Comparison of ENCODE assay signal across 14 cellular contexts in genomic region chr15:47932829-47933696, GRCh38.
DNase-seq lines count a peak whose midpoint lies in the region; ATAC-seq, FAIRE-seq and TF ChIP-seq lines count a peak whose summit lies in the region.
"Had no signal": no experiment of that assay in that cellular context is flagged by ENCODE, and none has a peak within 500 bp of the region (broad histone marks: within the 10 kb centered on the region; RNA-seq: fewer than 3 reads in every experiment).

No MANE protein-coding gene starts in this region.

- intact Hi-C loops in psoas muscle (cut with DNase I), result no loop called here

- H2AFZ ChIP-seq in osteoblast (ENCODE audit: low read length), result no peak overlapping the region

- 57 to 63% (median 58%) methylated on average over 6 of the region's 6 CpGs for WGBS in psoas muscle, 3 donors

- peaks cover 0 to 4% (median 0%) of the 10 kb centered on the region in 5 donors for H3K9me3 Mint-ChIP-seq in CD8-positive, alpha-beta memory T cell
- H3K9me3 Mint-ChIP-seq: H9 had no signal

- no peak overlapping the region for H3K4me3 Mint-ChIP-seq in CD8-positive, alpha-beta memory T cell
- H3K4me3 Mint-ChIP-seq: CD4-positive, alpha-beta memory T cell; H9 had no signal

- no peak for FAIRE-seq in bronchial epithelial cell (lab: Jason Lieb, UNC)
- FAIRE-seq: GM12878 had no signal

- H3K27ac ChIP-seq in foreskin keratinocyte (no peak overlapping the region), osteoblast (ENCODE audit: low read depth, low read length) (no peak overlapping the region), psoas muscle (no peak overlapping the region)
- no peak overlapping the region for H3K27ac ChIP-seq in CD8-positive, alpha-beta memory T cell (ENCODE audit: low read depth, low read length)
- H3K27ac ChIP-seq: C4-2B had no signal

- no peak overlapping the region for H3K27ac Mint-ChIP-seq in CD8-positive, alpha-beta memory T cell
- H3K27ac Mint-ChIP-seq: CD4-positive, alpha-beta memory T cell; H9 had no signal

- H3K4me2 ChIP-seq in osteoblast (ENCODE audit: insufficient read depth, low read length), result no peak overlapping the region

- TF ChIP-seq CTCF in bronchial epithelial cell (IDR thresholded peaks at IDR 0.05; ENCODE audit: insufficient read depth, low read length, severe bottlenecking) (no peak), foreskin keratinocyte (conservative IDR thresholded peaks at IDR 0.05) (no peak), osteoblast (IDR thresholded peaks at IDR 0.05; ENCODE audit: extremely low read depth, low read depth, low read length) (no peak), psoas muscle (IDR thresholded peaks at IDR 0.05) (no peak)

- CTCF ChIA-PET in CD8-positive, alpha-beta memory T cell (lab: Charles Lee), result no interaction called here

- ATAC-seq in foreskin keratinocyte (no peak), psoas muscle (no peak)
- ATAC-seq: GM12878 had no signal

- H3K36me3 ChIP-seq in bronchial epithelial cell (ENCODE audit: control insufficient read depth, insufficient read depth, low read length) (no peaks in the 10 kb centered on the region), osteoblast (ENCODE audit: insufficient read depth, low read length) (no peaks in the 10 kb centered on the region), psoas muscle (ENCODE audit: insufficient read depth in 1 of 2, low read depth in 1 of 2) (no peaks in the 10 kb centered on the region)
- H3K36me3 ChIP-seq in CD8-positive, alpha-beta memory T cell (ENCODE audit: insufficient read depth, low read length), result no peaks in the 10 kb centered on the region
- H3K36me3 ChIP-seq: BE2C had no signal

- H3K9me3 ChIP-seq in osteoblast (ENCODE audit: low read depth, low read length) (no peaks in the 10 kb centered on the region), psoas muscle (no peaks in the 10 kb centered on the region)
- H3K9me3 ChIP-seq in CD8-positive, alpha-beta memory T cell (ENCODE audit: low read length), result no peaks in the 10 kb centered on the region
- H3K9me3 ChIP-seq: BE2C had no signal

- DNase-seq in ELF-1 (ENCODE audit: low read depth, low spot score) (peak; percentile 37), bronchial epithelial cell (ENCODE audit: low read depth) (peak; percentile 9), foreskin keratinocyte (peak; percentile 3 to 24), osteoblast (ENCODE audit: insufficient read length, low spot score, missing footprints) (peak; percentile 62), psoas muscle (no peak), ureter (ENCODE audit: low spot score) (no peak)
- DNase-seq in effector CD8-positive, alpha-beta T cell (lab: John Stamatoyannopoulos, UW), result no peak
- no peak for DNase-seq in CD8-positive, alpha-beta memory T cell
- DNase-seq: BE2C; CD4-positive, alpha-beta memory T cell; GOT3; H9 had no signal

- POLR2A ChIA-PET in CD8-positive, alpha-beta memory T cell (lab: Charles Lee), result no interaction called here

- H3K4me1 ChIP-seq in foreskin keratinocyte (no peaks in the 10 kb centered on the region), osteoblast (ENCODE audit: insufficient read depth, low read length) (no peaks in the 10 kb centered on the region), psoas muscle (no peaks in the 10 kb centered on the region)
- H3K4me1 ChIP-seq in CD8-positive, alpha-beta memory T cell (ENCODE audit: insufficient read depth, low read length), result no peaks in the 10 kb centered on the region

- H3K27me3 ChIP-seq in bronchial epithelial cell (ENCODE audit: control insufficient read depth, insufficient read depth, low read length) (no peaks in the 10 kb centered on the region), foreskin keratinocyte (no peaks in the 10 kb centered on the region), osteoblast (ENCODE audit: insufficient read depth, low read length) (no peaks in the 10 kb centered on the region), psoas muscle (ENCODE audit: insufficient read depth in 3 of 3, low read length in 2 of 3) (no peaks in the 10 kb centered on the region)
- no peaks in the 10 kb centered on the region for H3K27me3 ChIP-seq in CD8-positive, alpha-beta memory T cell (ENCODE audit: insufficient read depth, low read length, poor library complexity, severe bottlenecking)
- H3K27me3 ChIP-seq: BE2C had no signal

- no peaks in the 10 kb centered on the region for H4K20me1 ChIP-seq in osteoblast (ENCODE audit: insufficient read depth, low read length)

- H3K79me2 ChIP-seq in osteoblast (ENCODE audit: insufficient read depth, low read length), result no peaks in the 10 kb centered on the region

- no peaks in the 10 kb centered on the region for H3K36me3 Mint-ChIP-seq in CD8-positive, alpha-beta memory T cell
- H3K36me3 Mint-ChIP-seq: CD4-positive, alpha-beta memory T cell had no signal

- peaks cover 0 to 6% of the 10 kb centered on the region in 2 donors for H3K27me3 Mint-ChIP-seq in CD8-positive, alpha-beta memory T cell

- no peaks in the 10 kb centered on the region for H3K4me1 Mint-ChIP-seq in CD8-positive, alpha-beta memory T cell
- H3K4me1 Mint-ChIP-seq: CD4-positive, alpha-beta memory T cell had no signal

- H3K4me3 ChIP-seq in bronchial epithelial cell (ENCODE audit: low read depth, low read length), result no peak overlapping the region
- H3K4me3 ChIP-seq in osteoblast (ENCODE audit: insufficient read depth, low read length), result no peak overlapping the region
- H3K4me3 ChIP-seq in psoas muscle, result no peak overlapping the region
- no peak overlapping the region for H3K4me3 ChIP-seq in CD8-positive, alpha-beta memory T cell (ENCODE audit: low read length)
- H3K4me3 ChIP-seq: GM12878 had no signal

Comparison
In these comparisons a context has a peak if more than half of its experiments do, and no peak if none do; other contexts are left out.
1. DNase-seq: peak in ELF-1 (single experiment), bronchial epithelial cell (single experiment), foreskin keratinocyte (2 of 2) and osteoblast (single experiment); none in effector CD8-positive, alpha-beta T cell (single experiment), psoas muscle (0 of 2), ureter (single experiment) and CD8-positive, alpha-beta memory T cell (0 of 5).